Comparison of ENCODE assay signal across 28 cellular contexts in the genomic region with DNA sequence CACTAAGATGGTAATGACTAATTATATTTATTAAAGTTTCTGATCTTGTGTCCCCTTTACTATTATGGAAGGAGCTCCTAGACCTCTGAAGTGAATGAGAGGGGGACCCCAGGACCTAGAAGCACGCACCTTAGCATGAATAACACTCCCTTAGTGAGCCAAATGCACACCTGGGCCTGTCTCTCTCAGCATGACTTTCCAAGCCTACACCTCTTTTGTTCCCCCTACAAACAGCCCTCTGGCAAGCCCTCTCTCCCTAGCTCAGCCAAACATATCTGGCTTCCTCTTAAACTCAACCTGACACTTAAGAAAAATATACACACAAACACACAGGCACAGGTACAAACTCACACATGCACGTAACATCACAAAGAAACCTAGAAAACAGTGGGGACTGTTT.
"Had no signal": no experiment of that assay in that cellular context is flagged by ENCODE, and none has a peak within 500 bp of the region (broad histone marks: within the 10 kb centered on the region; RNA-seq: fewer than 3 reads in every experiment).

No MANE protein-coding gene starts in this region.

- DNase-seq: activated CD4-positive, alpha-beta memory T cell treated with anti-CD3 and anti-CD28 coated beads, Interleukin-2, amount 10 ng/mL, durations not matched to agents 7 days and 5 days; activated CD4-positive, alpha-beta T cell treated with anti-CD3 and anti-CD28 coated beads for 1 hour; activated CD4-positive, alpha-beta T cell treated with anti-CD3 and anti-CD28 coated beads for 4 hours; activated CD4-positive, alpha-beta T cell treated with anti-CD3 and anti-CD28 coated beads, Interleukin-2, amount 10 ng/mL, durations not matched to agents 7 days and 5 days; activated CD4-positive, alpha-beta T cell treated with anti-CD3 and anti-CD28 coated beads, Interleukin-2, amount 50 U/mL, for 4 hours; activated CD8-positive, alpha-beta memory T cell treated with anti-CD3 and anti-CD28 coated beads, Interleukin-2, amount 50 U/mL, for 48 hours; activated gamma-delta T cell treated with Interleukin-2 at 50 U/mL for 16 hours; activated naive CD4-positive, alpha-beta T cell treated with anti-CD3 and anti-CD28 coated beads, Interleukin-2, amount 50 U/mL, for 16 hours; activated naive CD4-positive, alpha-beta T cell treated with Interleukin-2 at 50 U/mL for 16 hours; activated T-cell treated with anti-CD3 and anti-CD28 coated beads for 4 hours; activated T-cell treated with anti-CD3 and anti-CD28 coated beads, Interleukin-2, amount 50 U/mL, for 24 hours; activated T-cell treated with anti-CD3 and anti-CD28 coated beads, Interleukin-2, amount 50 U/mL, for 72 hours; amniotic stem cell; anterior cingulate cortex; brain microvascular endothelial cell; dorsolateral prefrontal cortex; effector memory CD4-positive, alpha-beta T cell; erythroblast; foreskin keratinocyte; gastrocnemius medialis; glutamatergic neuron; heart left ventricle; T-helper 2 cell had no signal

- ATAC-seq: activated T-cell treated with anti-CD3 and anti-CD28 coated beads, Interleukin-2, amount 50 U/mL, for 72 hours; foreskin keratinocyte; gastrocnemius medialis; heart left ventricle had no signal

- H3K27ac Mint-ChIP-seq: activated CD4-positive, alpha-beta memory T cell treated with anti-CD3 and anti-CD28 coated beads, Interleukin-2, amount 10 ng/mL, durations not matched to agents 7 days and 5 days; activated CD4-positive, alpha-beta T cell treated with anti-CD3 and anti-CD28 coated beads, Interleukin-2, amount 10 ng/mL, durations not matched to agents 7 days and 5 days; activated naive CD8-positive, alpha-beta T cell; activated T-cell treated with anti-CD3 and anti-CD28 coated beads, Interleukin-2, amount 50 U/mL, for 24 hours; activated T-cell treated with anti-CD3 and anti-CD28 coated beads, Interleukin-2, amount 50 U/mL, for 72 hours; dendritic cell treated with granulocyte-macrophage colony-stimulating factor and Interleukin-4, amounts not matched to agents 40 ng/mL and 50 ng/mL, for 4 days had no signal

- H3K9me3 Mint-ChIP-seq: activated CD4-positive, alpha-beta memory T cell treated with anti-CD3 and anti-CD28 coated beads, Interleukin-2, amount 10 ng/mL, durations not matched to agents 7 days and 5 days; activated CD4-positive, alpha-beta T cell treated with anti-CD3 and anti-CD28 coated beads, Interleukin-2, amount 10 ng/mL, durations not matched to agents 7 days and 5 days; activated T-cell treated with anti-CD3 and anti-CD28 coated beads, Interleukin-2, amount 50 U/mL, for 24 hours; activated T-cell treated with anti-CD3 and anti-CD28 coated beads, Interleukin-2, amount 50 U/mL, for 72 hours; central memory CD8-positive, alpha-beta T cell; dendritic cell treated with granulocyte-macrophage colony-stimulating factor and Interleukin-4, amounts not matched to agents 40 ng/mL and 50 ng/mL, for 4 days had no signal

- H3K27me3 ChIP-seq: brain microvascular endothelial cell, dorsolateral prefrontal cortex, esophagus muscularis mucosa, foreskin keratinocyte, gastrocnemius medialis, heart left ventricle had no signal

- H3K4me1 Mint-ChIP-seq: activated CD4-positive, alpha-beta memory T cell treated with anti-CD3 and anti-CD28 coated beads, Interleukin-2, amount 10 ng/mL, durations not matched to agents 7 days and 5 days; activated CD4-positive, alpha-beta T cell treated with anti-CD3 and anti-CD28 coated beads, Interleukin-2, amount 10 ng/mL, durations not matched to agents 7 days and 5 days; central memory CD8-positive, alpha-beta T cell had no signal

- H3K4me3 Mint-ChIP-seq: activated CD4-positive, alpha-beta memory T cell treated with anti-CD3 and anti-CD28 coated beads, Interleukin-2, amount 10 ng/mL, durations not matched to agents 7 days and 5 days; activated CD4-positive, alpha-beta T cell treated with anti-CD3 and anti-CD28 coated beads, Interleukin-2, amount 10 ng/mL, durations not matched to agents 7 days and 5 days; activated naive CD8-positive, alpha-beta T cell; activated T-cell treated with anti-CD3 and anti-CD28 coated beads, Interleukin-2, amount 50 U/mL, for 24 hours; activated T-cell treated with anti-CD3 and anti-CD28 coated beads, Interleukin-2, amount 50 U/mL, for 72 hours; central memory CD8-positive, alpha-beta T cell; dendritic cell treated with granulocyte-macrophage colony-stimulating factor and Interleukin-4, amounts not matched to agents 40 ng/mL and 50 ng/mL, for 4 days had no signal

- H3K9me3 ChIP-seq: esophagus muscularis mucosa, gastrocnemius medialis, heart left ventricle had no signal

- H3K4me1 ChIP-seq: esophagus muscularis mucosa, foreskin keratinocyte, gastrocnemius medialis, heart left ventricle had no signal

- H3K36me3 ChIP-seq: brain microvascular endothelial cell, esophagus muscularis mucosa, gastrocnemius medialis, heart left ventricle had no signal

- H3K4me3 ChIP-seq: coronary artery, dorsolateral prefrontal cortex, esophagus muscularis mucosa, gastrocnemius medialis, heart left ventricle had no signal

- H3K27ac ChIP-seq: brain microvascular endothelial cell, coronary artery, dorsolateral prefrontal cortex, esophagus muscularis mucosa, foreskin keratinocyte, gastrocnemius medialis, heart left ventricle had no signal
